In the genomic region with DNA sequence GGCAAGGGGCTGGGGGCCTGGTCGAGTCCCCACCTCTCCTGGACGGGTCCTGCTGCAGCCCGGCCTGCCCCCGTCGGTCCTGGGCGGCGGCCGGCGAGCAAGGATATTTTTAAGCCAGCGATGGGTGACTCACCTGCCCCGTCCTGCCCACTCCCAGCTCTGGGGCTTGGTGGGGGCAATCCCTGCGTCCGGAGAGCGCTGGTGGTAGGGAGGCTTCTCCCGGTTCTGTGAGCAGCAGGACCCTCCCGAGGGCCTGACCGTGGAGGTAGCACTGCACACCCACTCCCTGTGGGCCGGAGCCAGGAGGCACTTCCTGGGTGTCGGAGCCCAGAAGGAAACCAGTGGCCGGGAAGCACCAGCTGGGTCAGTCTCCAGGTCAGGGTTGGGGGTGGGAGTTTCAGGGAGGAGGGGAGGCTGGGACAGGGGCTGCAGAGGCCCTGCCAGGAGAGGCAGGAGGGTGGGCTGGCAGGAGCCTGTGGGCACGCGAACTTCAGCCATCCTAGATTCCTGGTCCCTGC, we compare ENCODE assay signal across 9 cellular contexts. TPM values are rescaled to one million over a fixed set of nuclear protein-coding genes. Genes with fewer than 3 reads are reported as not detected.
DNase-seq lines count a peak whose midpoint lies in the region; ATAC-seq and TF ChIP-seq lines count a peak whose summit lies in the region.
"Had no signal": no experiment of that assay in that cellular context is flagged by ENCODE, and none has a peak within 500 bp of the region (broad histone marks: within the 10 kb centered on the region; RNA-seq: fewer than 3 reads in every experiment).

No MANE protein-coding gene starts in this region.

- no peaks in the 10 kb centered on the region for H3K4me1 Mint-ChIP-seq in endodermal cell

- H3K36me3 Mint-ChIP-seq in endodermal cell (ENCODE audit: low read depth), result peaks cover 5% of the 10 kb centered on the region

- H3K4me1 ChIP-seq in heart right ventricle, result peaks cover 0 to 49% (median 24%) of the 10 kb centered on the region in 9 donors
- peaks cover 5% of the 10 kb centered on the region for H3K4me1 ChIP-seq in endodermal cell (ENCODE audit: control insufficient read depth, insufficient read depth, low read length)
- H3K4me1 ChIP-seq in mucosa of stomach (ENCODE audit: control insufficient read depth, insufficient read depth, low read length), result peaks cover 66% of the 10 kb centered on the region

- peaks cover 0 to 17% (median 7%) of the 10 kb centered on the region in 9 donors for H3K36me3 ChIP-seq in heart right ventricle
- H3K36me3 ChIP-seq in endodermal cell (ENCODE audit: control insufficient read depth, insufficient read depth, low read length), result no peaks in the 10 kb centered on the region
- no peaks in the 10 kb centered on the region for H3K36me3 ChIP-seq in mucosa of stomach (ENCODE audit: control insufficient read depth, insufficient read depth, low read length)

- H3K4me3 Mint-ChIP-seq in endodermal cell, result peak overlapping the region; percentile 52

- no peaks in the 10 kb centered on the region for H3K27me3 Mint-ChIP-seq in endodermal cell (ENCODE audit: insufficient read depth)

- intact Hi-C loops in heart right ventricle (cut with DNase I) (no loop called here), Right ventricle myocardium inferior (cut with DNase I) (no loop called here)

- H3K27ac ChIP-seq in heart right ventricle (peak overlapping the region in 6 of 10 donors; percentile 31 to 75 (median 44)), endodermal cell (ENCODE audit: low read depth, low read length) (no peak overlapping the region)

- H3K27me3 ChIP-seq in heart right ventricle (peaks cover 6 to 58% (median 45%) of the 10 kb centered on the region in 7 donors), endodermal cell (ENCODE audit: control insufficient read depth, insufficient read depth, low read length, poor library complexity, severe bottlenecking) (no peaks in the 10 kb centered on the region), mucosa of stomach (ENCODE audit: control insufficient read depth, insufficient read depth, low read length) (peaks cover 10% of the 10 kb centered on the region)

- H3K9me3 ChIP-seq in heart right ventricle (no peaks in the 10 kb centered on the region), endodermal cell (ENCODE audit: control insufficient read depth, low read length) (no peaks in the 10 kb centered on the region), mucosa of stomach (ENCODE audit: control insufficient read depth, low read length) (no peaks in the 10 kb centered on the region)

- DNase-seq in heart right ventricle (no peak), Right ventricle myocardium inferior (ENCODE audit: missing footprints) (no peak), endodermal cell (peak; percentile 79), SKM-1 (lab: John Stamatoyannopoulos, UW; ENCODE audit: unreplicated experiment) (no peak), hypothalamus (lab: John Stamatoyannopoulos, UW) (no peak)
- DNase-seq in activated CD4-positive, alpha-beta T cell treated with anti-CD3 and anti-CD28 coated beads for 48 hours, result no peak
- DNase-seq: COR-L47 had no signal

- 10 to 13% methylated on average over 20 to 22 of the region's 22 CpGs for WGBS in heart right ventricle, 2 donors
- 31 to 50% methylated on average over 2 to 22 of the region's 22 CpGs for WGBS in endodermal cell (ENCODE audit: insufficient coverage in 1 of 2, insufficient read length in 1 of 2), 2 experiments

- peak overlapping the region; percentile 15 for H3K9ac ChIP-seq in endodermal cell (ENCODE audit: extremely low read depth, low read length, poor library complexity, severe bottlenecking)
- peak overlapping the region; percentile 75 for H3K9ac ChIP-seq in mucosa of stomach (ENCODE audit: low read length)

- TF ChIP-seq CTCF in heart right ventricle (IDR thresholded peaks at IDR 0.05) (no peak), endodermal cell (conservative IDR thresholded peaks at IDR 0.05) (no peak)

- no peak overlapping the region for H3K27ac Mint-ChIP-seq in endodermal cell

- H3K9me3 Mint-ChIP-seq in endodermal cell, result no peaks in the 10 kb centered on the region

- peak in 6 of 8 donors; percentile 2 to 63 (median 28) for ATAC-seq in heart right ventricle
- no peak for ATAC-seq in Right ventricle myocardium inferior
- ATAC-seq in GM21576 (IDR thresholded peaks at IDR 0.05; ENCODE audit: unreplicated experiment), result no peak

- H3K4me3 ChIP-seq in heart right ventricle (peak overlapping the region; percentile 19 to 55 (median 40)), endodermal cell (ENCODE audit: low read length) (peak overlapping the region; percentile 75), mucosa of stomach (ENCODE audit: low read length) (peak overlapping the region; percentile 75)

RNA-seq across cellular contexts. Expression of a gene that starts 0.5 kb away (rescaled TPM):
- total RNA-seq in heart right ventricle (1 to 10 TPM; 1.2 to 6.7 (median 2.3) TPM), Right ventricle myocardium inferior (7.7 TPM), endodermal cell (10 to 100 TPM; 26.2 to 28.0 TPM)
- 1 to 10 TPM; 3.4 to 3.9 TPM for polyA plus RNA-seq in heart right ventricle
- polyA plus RNA-seq in endodermal cell (2013, experiment 1 of 2), result 8.5 TPM
- 7.3 TPM for polyA plus RNA-seq in endodermal cell (2013, experiment 2 of 2)

RNA-seq across cellular contexts. Expression of a gene that starts 10.9 kb away (rescaled TPM):
- total RNA-seq in heart right ventricle, result 10 to 100 TPM; 10.6 to 24.2 (median 14.5) TPM
- 10 to 100 TPM; 10.1 to 21.4 TPM for polyA plus RNA-seq in heart right ventricle
- total RNA-seq in Right ventricle myocardium inferior, result 9.9 TPM
- 10 to 100 TPM; 13.2 to 19.1 TPM for total RNA-seq in endodermal cell
- 27.8 TPM for polyA plus RNA-seq in endodermal cell (2013, experiment 1 of 2)
- 25.8 TPM for polyA plus RNA-seq in endodermal cell (2013, experiment 2 of 2)

RNA-seq across cellular contexts. Expression of a gene that starts 11.5 kb away (rescaled TPM):
- total RNA-seq in heart right ventricle (10 to 100 TPM; 11.0 to 25.7 (median 15.5) TPM), Right ventricle myocardium inferior (20.6 TPM), endodermal cell (10 to 100 TPM; 44.1 to 51.9 TPM)
- polyA plus RNA-seq in heart right ventricle, result 10 to 100 TPM; 18.3 to 39.9 TPM
- polyA plus RNA-seq in endodermal cell (2013, experiment 1 of 2), result 53.7 TPM
- 48.4 TPM for polyA plus RNA-seq in endodermal cell (2013, experiment 2 of 2)

RNA-seq across cellular contexts. Expression of a gene that starts 40.8 kb away (rescaled TPM):
- total RNA-seq in heart right ventricle, result 100 to 1,000 TPM in 5 of 10 donors, 10 to 100 TPM in 5; 76.2 to 115 (median 96.3) TPM
- 100 to 1,000 TPM in 1 of 2 donors, 10 to 100 TPM in 1; 55.3 to 124 TPM for polyA plus RNA-seq in heart right ventricle
- total RNA-seq in Right ventricle myocardium inferior, result 102 TPM
- 100 to 1,000 TPM; 177 to 221 TPM for total RNA-seq in endodermal cell
- 123 TPM for polyA plus RNA-seq in endodermal cell (2013, experiment 1 of 2)
- polyA plus RNA-seq in endodermal cell (2013, experiment 2 of 2), result 112 TPM

Comparison
In these comparisons a context has a peak if more than half of its experiments do, and no peak if none do; other contexts are left out.
1. ATAC-seq: peak in heart right ventricle (6 of 8); none in Right ventricle myocardium inferior (single experiment) and GM21576 (single experiment).
2. Peak in every context shown above with its lines, with median percentiles within 50 percentile points of each other: H3K4me3 ChIP-seq.